7 cellular contexts compared by ENCODE assay signal in genomic region chr13:38477676-38478075, GRCh38.
"Had no signal": no experiment of that assay in that cellular context is flagged by ENCODE, and none has a peak within 500 bp of the region (broad histone marks: within the 10 kb centered on the region; RNA-seq: fewer than 3 reads in every experiment).

No MANE protein-coding gene starts in this region.

- FAIRE-seq: G401.6, GM12878, GM12892, GM18507, GM19239 had no signal

- H3K4me3 ChIP-seq: GM12878 had no signal

- ATAC-seq: GM12878 had no signal

- DNase-seq: GDM1, GF-D8 had no signal
